ENCODE assay signal across 1 cellular context in the genomic region with DNA sequence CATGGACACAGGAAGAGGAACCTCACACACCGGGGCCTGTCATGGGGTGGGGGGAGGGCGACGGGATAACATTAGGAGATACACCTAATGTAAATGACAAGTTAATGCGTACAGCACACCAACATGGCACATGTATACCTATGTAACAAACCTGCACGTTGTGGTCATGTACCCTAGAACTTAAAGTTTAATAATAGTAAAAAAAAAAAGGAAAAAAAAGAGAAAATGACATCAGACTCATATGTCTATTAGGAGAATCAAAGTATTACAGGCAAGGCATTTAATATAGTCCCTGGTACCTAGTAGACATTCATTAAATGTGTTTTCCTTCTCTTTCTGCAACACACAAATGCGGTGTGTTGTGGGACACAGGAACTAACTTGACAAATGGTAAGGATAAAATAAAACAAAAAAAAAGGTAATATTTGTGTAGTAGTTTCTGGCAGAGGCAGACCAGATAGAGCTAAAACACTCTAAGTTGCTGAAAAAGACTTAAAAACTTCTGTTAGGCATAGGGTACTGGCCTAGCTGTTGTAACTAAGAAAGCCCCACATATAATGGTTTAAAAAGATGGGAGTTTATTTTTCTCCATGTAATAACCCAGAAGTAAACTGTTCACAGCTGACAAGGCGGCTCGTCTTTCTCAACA.
TF ChIP-seq lines count a peak whose summit lies in the region.

No MANE protein-coding gene starts in this region.

TF ChIP-seq in GM12891, 5 proteins besides CTCF, POLR2A, EP300 and RAD21 (continued from another document):
- no peak for TF ChIP-seq POU2F2 (IDR thresholded peaks at IDR 0.05; ENCODE audit: low read depth, low read length)
- no peak for TF ChIP-seq POLR2AphosphoS5 (IDR thresholded peaks at IDR 0.05; ENCODE audit: low read depth, low read length)
- no peak for TF ChIP-seq TAF1 (IDR thresholded peaks at IDR 0.05; ENCODE audit: low read depth, low read length)
- TF ChIP-seq SPI1 (IDR thresholded peaks at IDR 0.05; ENCODE audit: low read depth, low read length), result no peak
